In the genomic region with DNA sequence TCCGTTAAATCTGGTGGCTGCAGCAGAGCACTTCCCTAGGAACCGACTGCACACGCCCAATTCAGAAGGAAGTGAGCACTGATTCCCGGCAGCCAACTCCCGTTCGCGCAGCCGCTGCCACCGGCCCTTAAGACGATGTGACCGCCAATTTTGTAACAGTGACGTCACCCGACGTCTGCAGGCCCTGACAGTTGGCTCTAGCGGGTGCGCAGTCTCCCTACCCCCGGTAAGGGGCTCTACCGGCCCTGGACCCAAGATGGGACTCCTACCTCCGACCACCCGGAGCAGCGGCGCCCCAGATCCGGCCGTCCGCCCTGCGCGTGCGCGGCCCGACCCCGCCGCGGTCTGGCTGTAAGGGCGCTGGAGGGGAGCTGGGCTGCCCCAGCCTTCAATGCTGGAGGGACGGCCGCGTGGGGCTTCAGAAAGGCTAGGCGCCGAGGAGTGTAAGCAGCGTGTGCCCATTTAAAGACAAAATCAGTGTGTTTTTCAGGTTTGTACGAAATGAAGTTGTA, we compare ENCODE assay signal across 8 cellular contexts. TPM values are rescaled to one million over a fixed set of nuclear protein-coding genes. Genes with fewer than 3 reads are reported as not detected.
DNase-seq lines count a peak whose midpoint lies in the region; ATAC-seq, FAIRE-seq and TF ChIP-seq lines count a peak whose summit lies in the region.

No MANE protein-coding gene starts in this region.

- peak overlapping the region; percentile 71 for H2AFZ ChIP-seq in parathyroid adenoma

- H3K4me2 ChIP-seq in parathyroid adenoma (ENCODE audit: low read length) = no peak overlapping the region

- peak in 2 of 4 donors; percentile 39 to 66 for TF ChIP-seq EP300 in upper lobe of left lung (IDR thresholded peaks at IDR 0.05)

- H3K4me3 ChIP-seq in NB4 (ENCODE audit: low read depth, low read length) (peak overlapping the region; percentile 46), heart left ventricle (peak overlapping the region; percentile 39 to 78 (median 66)), parathyroid adenoma (ENCODE audit: low read depth, low read length) (peak overlapping the region; percentile 15), upper lobe of left lung (peak overlapping the region; percentile 50 to 72 (median 61))

- peak; percentile 68 for DNase-seq in H54 (ENCODE audit: insufficient read length, low spot score)
- peak; percentile 99 for DNase-seq in NB4 (ENCODE audit: low read depth)
- DNase-seq in SW 1271 (lab: John Stamatoyannopoulos, UW) = peak; percentile 57 to 69
- peak; percentile 83 for DNase-seq in amniotic epithelial cell (ENCODE audit: low read depth)
- peak; percentile 89 to 93 (median 90) for DNase-seq in heart left ventricle
- peak; percentile 93 to 94 for DNase-seq in upper lobe of left lung

- H3K4me1 ChIP-seq in ES-I3 (ENCODE audit: insufficient read depth, low read length) = no peaks in the 10 kb centered on the region
- H3K4me1 ChIP-seq in heart left ventricle = peaks cover 0 to 39% (median 5%) of the 10 kb centered on the region in 12 donors
- H3K4me1 ChIP-seq in parathyroid adenoma = no peaks in the 10 kb centered on the region
- peaks cover 9 to 15% (median 10%) of the 10 kb centered on the region in 4 donors for H3K4me1 ChIP-seq in upper lobe of left lung

- intact Hi-C loops in heart left ventricle (cut with DNase I) = no loop called here

- H3K9me3 ChIP-seq in ES-I3 (ENCODE audit: control insufficient read depth, insufficient read depth, low read length) (no peaks in the 10 kb centered on the region), heart left ventricle (no peaks in the 10 kb centered on the region), parathyroid adenoma (ENCODE audit: control insufficient read depth, low read length) (no peaks in the 10 kb centered on the region), upper lobe of left lung (no peaks in the 10 kb centered on the region)

- TF ChIP-seq POLR2A in H54 (IDR thresholded peaks at IDR 0.05; ENCODE audit: low read depth, low read length) (peak; percentile 56), NB4 (IDR thresholded peaks at IDR 0.05; ENCODE audit: extremely low read depth, insufficient read length) (peak; percentile 44), heart left ventricle (IDR thresholded peaks at IDR 0.05) (peak in 1 of 2 donors; percentile 59), upper lobe of left lung (IDR thresholded peaks at IDR 0.05) (peak in 3 of 4 donors; percentile 40 to 59 (median 41))

- no peaks in the 10 kb centered on the region for H3K27me3 ChIP-seq in heart left ventricle
- no peaks in the 10 kb centered on the region for H3K27me3 ChIP-seq in parathyroid adenoma (ENCODE audit: control insufficient read depth, insufficient read depth, low read length)
- no peaks in the 10 kb centered on the region for H3K27me3 ChIP-seq in upper lobe of left lung

- peak overlapping the region; percentile 76 to 97 (median 91) for H3K27ac ChIP-seq in heart left ventricle
- peak overlapping the region; percentile 81 for H3K27ac ChIP-seq in parathyroid adenoma
- H3K27ac ChIP-seq in upper lobe of left lung = peak overlapping the region; percentile 87 to 95 (median 92)

- no peaks in the 10 kb centered on the region for H3K79me2 ChIP-seq in parathyroid adenoma

- WGBS in heart left ventricle, 4 donors = 0 to 3% (median 1%) methylated on average over 33 to 41 of the region's 41 CpGs
- WGBS in upper lobe of left lung, 2 donors = 1 to 2% methylated on average over 13 to 31 of the region's 41 CpGs

- FAIRE-seq in H54 (lab: Jason Lieb, UNC) = peak; percentile 92

- peaks cover 7% of the 10 kb centered on the region for H3K36me3 ChIP-seq in ES-I3 (ENCODE audit: insufficient read depth, low read length)
- peaks cover 0 to 63% (median 48%) of the 10 kb centered on the region in 9 donors for H3K36me3 ChIP-seq in heart left ventricle
- no peaks in the 10 kb centered on the region for H3K36me3 ChIP-seq in parathyroid adenoma (ENCODE audit: control insufficient read depth, insufficient read depth, low read length)
- H3K36me3 ChIP-seq in upper lobe of left lung = peaks cover 4 to 55% (median 28%) of the 10 kb centered on the region in 4 donors

- no peak for TF ChIP-seq CTCF in NB4 (IDR thresholded peaks at IDR 0.05; ENCODE audit: low read depth, low read length)
- TF ChIP-seq CTCF in heart left ventricle (IDR thresholded peaks at IDR 0.05) = no peak
- no peak for TF ChIP-seq CTCF in parathyroid adenoma (IDR thresholded peaks at IDR 0.05)
- TF ChIP-seq CTCF in upper lobe of left lung (IDR thresholded peaks at IDR 0.05) = peak in 2 of 6 experiments; percentile 10 to 29

- ATAC-seq in heart left ventricle (peak; percentile 83 to 96 (median 94)), upper lobe of left lung (ENCODE audit: low FRiP score in 2 of 2) (peak; percentile 93 to 95)

- H3K9ac ChIP-seq in ES-I3 (ENCODE audit: low read depth, low read length) = peak overlapping the region; percentile 59; the same call in 1 of the 2 replicates
- no peak overlapping the region for H3K9ac ChIP-seq in parathyroid adenoma

RNA-seq across cellular contexts. Expression of a gene that starts 19.1 kb away (rescaled TPM):
- total RNA-seq in heart left ventricle = 100 to 1,000 TPM in 1 of 9 donors, 10 to 100 TPM in 8; 48.6 to 104 (median 63.1) TPM
- polyA plus RNA-seq in heart left ventricle = 100 to 1,000 TPM in 1 of 2 donors, 10 to 100 TPM in 1; 32.6 to 133 TPM
- total RNA-seq in upper lobe of left lung = 100 to 1,000 TPM in 3 of 6 donors, 10 to 100 TPM in 3; 35.6 to 141 (median 94.0) TPM

RNA-seq across cellular contexts. Expression of a gene that starts 32.3 kb away (rescaled TPM):
- total RNA-seq in heart left ventricle = 10 to 100 TPM; 11.5 to 19.4 (median 15.8) TPM
- 10 to 100 TPM in 1 of 2 donors, 1 to 10 TPM in 1; 6.7 to 12.3 TPM for polyA plus RNA-seq in heart left ventricle
- 10 to 100 TPM in 4 of 6 donors, 1 to 10 TPM in 2; 7.9 to 19.8 (median 17.2) TPM for total RNA-seq in upper lobe of left lung

RNA-seq across cellular contexts. Expression of a gene that starts 42.8 kb away (rescaled TPM):
- 10 to 100 TPM in 8 of 9 donors, 1 to 10 TPM in 1; 9.4 to 22.5 (median 16.1) TPM for total RNA-seq in heart left ventricle
- 10 to 100 TPM; 12.5 to 33.4 TPM for polyA plus RNA-seq in heart left ventricle
- 10 to 100 TPM; 20.9 to 60.8 (median 29.3) TPM for total RNA-seq in upper lobe of left lung

Comparison
In these comparisons a context has a peak if more than half of its experiments do, and no peak if none do; other contexts are left out.
1. Peak in every context shown above with its lines: DNase-seq, ATAC-seq, H3K4me3 ChIP-seq and H3K27ac ChIP-seq.
2. H3K4me3 ChIP-seq: peak in every context shown above with its lines; median percentile 66 in heart left ventricle; 61 in upper lobe of left lung; 46 in NB4; 15 in parathyroid adenoma.